ENCODE assay signal across 1 cellular context in the genomic region with DNA sequence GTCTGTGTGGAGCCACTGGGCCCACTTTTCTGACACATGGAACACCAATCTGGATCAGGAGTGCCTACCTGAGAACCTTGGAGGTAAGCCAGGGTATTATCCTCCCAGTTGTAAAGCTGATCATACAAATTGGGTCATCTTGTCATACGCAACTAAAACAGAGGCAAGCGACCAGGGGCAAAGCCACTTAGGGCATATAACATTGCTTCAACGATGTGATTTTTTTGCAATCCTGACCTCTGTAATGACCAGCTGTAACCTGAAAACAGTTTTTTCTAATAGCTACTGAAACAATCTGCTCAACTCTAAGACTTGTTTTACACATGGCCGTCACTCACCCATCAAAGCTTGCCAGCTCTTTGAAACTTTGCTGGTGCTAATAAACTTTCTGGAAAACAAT.
TF ChIP-seq lines count a peak whose summit lies in the region.

No MANE protein-coding gene starts in this region.

TF ChIP-seq in liver, 16 proteins besides CTCF, POLR2A, EP300 and RAD21 (continued from another document):
- TF ChIP-seq REST (IDR thresholded peaks at IDR 0.05) = no peak
- no peak for TF ChIP-seq YY1 (IDR thresholded peaks at IDR 0.05)
- TF ChIP-seq ZBTB33 (IDR thresholded peaks at IDR 0.05) = no peak
- TF ChIP-seq HNF4G (IDR thresholded peaks at IDR 0.05) = no peak
- TF ChIP-seq, protein P1, sequence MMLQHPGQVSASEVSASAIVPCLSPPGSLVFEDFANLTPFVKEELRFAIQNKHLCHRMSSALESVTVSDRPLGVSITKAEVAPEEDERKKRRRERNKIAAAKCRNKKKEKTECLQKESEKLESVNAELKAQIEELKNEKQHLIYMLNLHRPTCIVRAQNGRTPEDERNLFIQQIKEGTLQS (IDR thresholded peaks at IDR 0.05) = no peak
- no peak for TF ChIP-seq FOXA2 (IDR thresholded peaks at IDR 0.05)
- TF ChIP-seq JUND (IDR thresholded peaks at IDR 0.05) = no peak
- TF ChIP-seq NR2F2 (IDR thresholded peaks at IDR 0.05) = no peak
- peak in 1 of 2 donors; percentile 74 for TF ChIP-seq RXRA (IDR thresholded peaks at IDR 0.05)
- no peak for TF ChIP-seq GABPA (IDR thresholded peaks at IDR 0.05 in 1 of 2, conservative IDR thresholded peaks at IDR 0.05 in 1 of 2)
- no peak for TF ChIP-seq TAF1 (conservative IDR thresholded peaks at IDR 0.05)
